In the genomic region with DNA sequence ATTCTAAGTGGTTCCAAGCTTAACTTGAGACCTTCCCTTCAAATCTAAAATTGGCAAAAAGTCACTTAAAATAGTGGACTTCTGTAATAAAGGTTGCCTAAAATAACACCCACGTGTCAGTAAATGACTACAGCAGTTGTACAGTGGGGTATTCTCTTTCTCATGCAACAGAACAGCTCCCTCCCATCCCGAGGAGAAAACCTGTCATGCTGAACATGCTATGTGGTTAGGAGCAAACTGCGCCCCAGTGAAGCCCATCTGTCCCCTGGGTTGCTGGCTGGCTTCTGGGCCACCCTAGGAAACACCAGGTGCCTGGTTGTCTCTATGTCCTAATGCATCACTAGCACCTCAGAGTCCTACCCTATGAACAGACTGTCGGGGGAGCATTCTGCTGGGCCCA, we compare ENCODE assay signal across 17 cellular contexts. TPM values are rescaled to one million over a fixed set of nuclear protein-coding genes. Genes with fewer than 3 reads are reported as not detected.
DNase-seq lines count a peak whose midpoint lies in the region; ATAC-seq lines count a peak whose summit lies in the region.
"Had no signal": no experiment of that assay in that cellular context is flagged by ENCODE, and none has a peak within 500 bp of the region (broad histone marks: within the 10 kb centered on the region; RNA-seq: fewer than 3 reads in every experiment).

No MANE protein-coding gene starts in this region.

- DNase-seq in CD4-positive, alpha-beta memory T cell, result no peak
- no peak for DNase-seq in activated T-helper 2 cell treated with anti-CD3 and anti-CD28 coated beads, Interferon-gamma antibody, Interleukin-2, Interleukin-4, amounts not matched to agents 10 μg/mL and 5 μg/mL and 100 μg/mL, durations not matched to agents 14 hours and 24 hours and 36 hours (ENCODE audit: low spot score)
- DNase-seq in natural killer cell treated with Interleukin-12 subunit alpha and Interleukin-12 subunit beta and Interleukin-15 and Interleukin-18, amount 100 ng/mL, for 72 hours (ENCODE audit: low spot score), result no peak
- DNase-seq in trophoblast cell, result no peak
- DNase-seq in NCI-H1048 (lab: John Stamatoyannopoulos, UW), result no peak
- no peak for DNase-seq in NCI-H1092 (lab: John Stamatoyannopoulos, UW)
- DNase-seq: activated naive CD4-positive, alpha-beta T cell treated with anti-CD3 and anti-CD28 coated beads for 36 hours; dermis blood vessel endothelial cell; KG1; NCI-H1105; stimulated activated CD4-positive, alpha-beta T cell treated with anti-CD3 and anti-CD28 coated beads, Interleukin-2, amount 100 ng/mL, for 48 hours; T-helper 9 cell; uterus had no signal

- H2AFZ ChIP-seq in trophoblast cell (ENCODE audit: insufficient read depth, low read length, poor library complexity), result no peak overlapping the region
- H2AFZ ChIP-seq: parathyroid adenoma had no signal

- no peak overlapping the region for H2BK120ac ChIP-seq in trophoblast cell (ENCODE audit: insufficient read depth, low read length, poor library complexity)

- H3K4me2 ChIP-seq in BLaER1 (peak overlapping the region; percentile 100), trophoblast cell (ENCODE audit: low read length) (no peak overlapping the region)

- H4K20me1 ChIP-seq in BLaER1, result peaks cover 68% of the 10 kb centered on the region

- H3K4me3 Mint-ChIP-seq in CD4-positive, alpha-beta memory T cell, result peak overlapping the region in 7 of 8 donors; percentile 31 to 59 (median 51)
- H3K4me3 Mint-ChIP-seq in activated T-helper 2 cell treated with anti-CD3 and anti-CD28 coated beads, Interferon-gamma antibody, Interleukin-2, Interleukin-4, amounts not matched to agents 10 μg/mL and 5 μg/mL and 100 μg/mL, durations not matched to agents 14 hours and 24 hours and 36 hours (ENCODE audit: low read depth), result peak overlapping the region; percentile 74
- peak overlapping the region; percentile 73 for H3K4me3 Mint-ChIP-seq in natural killer cell treated with Interleukin-12 subunit alpha and Interleukin-12 subunit beta and Interleukin-15 and Interleukin-18, amount 100 ng/mL, for 72 hours

- H3K79me1 ChIP-seq in trophoblast cell (ENCODE audit: low read length), result peaks cover 11% of the 10 kb centered on the region

- H3K4me1 ChIP-seq in BLaER1 (peaks cover 89% of the 10 kb centered on the region), trophoblast cell (ENCODE audit: control insufficient read depth in 1 of 2, insufficient read depth in 2 of 2, low read length in 2 of 2) (peaks cover 8 to 10% of the 10 kb centered on the region in 2 experiments)
- peaks cover 19% of the 10 kb centered on the region for H3K4me1 ChIP-seq in CD4-positive, alpha-beta memory T cell (ENCODE audit: insufficient read depth, low read length)
- H3K4me1 ChIP-seq: parathyroid adenoma, uterus had no signal

- peaks cover 1% of the 10 kb centered on the region for H3K79me2 ChIP-seq in trophoblast cell (ENCODE audit: control insufficient read depth, insufficient read depth, low read length, poor library complexity)
- H3K79me2 ChIP-seq: parathyroid adenoma had no signal

- H2BK12ac ChIP-seq in trophoblast cell (ENCODE audit: low read length), result no peak overlapping the region

- CTCF ChIA-PET in CD4-positive, alpha-beta memory T cell (lab: Charles Lee; ENCODE audit: partially characterized antibody), result no interaction called here

- POLR2A ChIA-PET in CD4-positive, alpha-beta memory T cell (lab: Charles Lee; ENCODE audit: partially characterized antibody), result no interaction called here

- WGBS in trophoblast cell (ENCODE audit: extremely low coverage, insufficient coverage, insufficient read length), result no CpG with 5 or more reads among the region's 4 CpGs

- no peak overlapping the region for H4K12ac ChIP-seq in trophoblast cell (ENCODE audit: low read depth, low read length)

- intact Hi-C loops in CD4-positive, alpha-beta memory T cell (cut with micrococcal nuclease), result no loop called here
- intact Hi-C loops in activated T-helper 2 cell treated with anti-CD3 and anti-CD28 coated beads, Interferon-gamma antibody, Interleukin-2, Interleukin-4, amounts not matched to agents 10 μg/mL and 5 μg/mL and 100 μg/mL, durations not matched to agents 14 hours and 24 hours and 36 hours (cut with micrococcal nuclease), result no loop called here

- H3K9me3 ChIP-seq in BLaER1 (no peaks in the 10 kb centered on the region), trophoblast cell (ENCODE audit: insufficient read depth, low read depth, low read length) (no peaks in the 10 kb centered on the region)
- H3K9me3 ChIP-seq in CD4-positive, alpha-beta memory T cell (ENCODE audit: control insufficient read depth in 1 of 2, low read length in 2 of 2), result no peaks in the 10 kb centered on the region
- H3K9me3 ChIP-seq: breast epithelium, uterus had no signal

- H3K4me3 ChIP-seq in BLaER1 (peak overlapping the region; percentile 80), trophoblast cell (ENCODE audit: low read depth, low read length) (no peak overlapping the region)
- no peak overlapping the region for H3K4me3 ChIP-seq in CD4-positive, alpha-beta memory T cell (ENCODE audit: low read length in 2 of 2)
- H3K4me3 ChIP-seq: breast epithelium, uterus had no signal

- peak overlapping the region; percentile 94 for H3K27ac ChIP-seq in BLaER1
- H3K27ac ChIP-seq in CD4-positive, alpha-beta memory T cell (ENCODE audit: low read depth, low read length), result no peak overlapping the region
- H3K27ac ChIP-seq in trophoblast cell (ENCODE audit: low read depth, low read length), result no peak overlapping the region
- H3K27ac ChIP-seq: breast epithelium, parathyroid adenoma, uterus had no signal

- H3K36me3 Mint-ChIP-seq in CD4-positive, alpha-beta memory T cell, result peaks cover 0 to 27% of the 10 kb centered on the region in 2 donors
- H3K36me3 Mint-ChIP-seq in activated T-helper 2 cell treated with anti-CD3 and anti-CD28 coated beads, Interferon-gamma antibody, Interleukin-2, Interleukin-4, amounts not matched to agents 10 μg/mL and 5 μg/mL and 100 μg/mL, durations not matched to agents 14 hours and 24 hours and 36 hours (ENCODE audit: low read depth), result peaks cover 40% of the 10 kb centered on the region
- no peaks in the 10 kb centered on the region for H3K36me3 Mint-ChIP-seq in natural killer cell treated with Interleukin-12 subunit alpha and Interleukin-12 subunit beta and Interleukin-15 and Interleukin-18, amount 100 ng/mL, for 72 hours

- H3K14ac ChIP-seq in trophoblast cell (ENCODE audit: low read length), result no peak overlapping the region

- no peak overlapping the region for H2AK5ac ChIP-seq in trophoblast cell (ENCODE audit: low read length)

- peaks cover 9 to 37% (median 12%) of the 10 kb centered on the region in 4 donors for H3K4me1 Mint-ChIP-seq in CD4-positive, alpha-beta memory T cell
- peaks cover 9% of the 10 kb centered on the region for H3K4me1 Mint-ChIP-seq in activated T-helper 2 cell treated with anti-CD3 and anti-CD28 coated beads, Interferon-gamma antibody, Interleukin-2, Interleukin-4, amounts not matched to agents 10 μg/mL and 5 μg/mL and 100 μg/mL, durations not matched to agents 14 hours and 24 hours and 36 hours (ENCODE audit: low read depth)
- peaks cover 10 to 30% of the 10 kb centered on the region in 2 donors for H3K4me1 Mint-ChIP-seq in natural killer cell treated with Interleukin-12 subunit alpha and Interleukin-12 subunit beta and Interleukin-15 and Interleukin-18, amount 100 ng/mL, for 72 hours (ENCODE audit: low read depth in 2 of 2)

- H3K27me3 Mint-ChIP-seq in CD4-positive, alpha-beta memory T cell, result no peaks in the 10 kb centered on the region
- H3K27me3 Mint-ChIP-seq in activated T-helper 2 cell treated with anti-CD3 and anti-CD28 coated beads, Interferon-gamma antibody, Interleukin-2, Interleukin-4, amounts not matched to agents 10 μg/mL and 5 μg/mL and 100 μg/mL, durations not matched to agents 14 hours and 24 hours and 36 hours (ENCODE audit: low read depth), result no peaks in the 10 kb centered on the region
- H3K27me3 Mint-ChIP-seq in natural killer cell treated with Interleukin-12 subunit alpha and Interleukin-12 subunit beta and Interleukin-15 and Interleukin-18, amount 100 ng/mL, for 72 hours, result no peaks in the 10 kb centered on the region

- H4K91ac ChIP-seq in trophoblast cell (ENCODE audit: low read depth, low read length), result no peak overlapping the region

- H3K27me3 ChIP-seq in BLaER1, result no peaks in the 10 kb centered on the region
- no peaks in the 10 kb centered on the region for H3K27me3 ChIP-seq in CD4-positive, alpha-beta memory T cell (ENCODE audit: insufficient read depth, low read length)
- no peaks in the 10 kb centered on the region for H3K27me3 ChIP-seq in trophoblast cell (ENCODE audit: insufficient read depth, low read length)
- H3K27me3 ChIP-seq: breast epithelium, uterus had no signal

- peak overlapping the region; percentile 91 for H3K9ac ChIP-seq in BLaER1
- no peak overlapping the region for H3K9ac ChIP-seq in trophoblast cell (ENCODE audit: low read length)
- H3K9ac ChIP-seq: parathyroid adenoma had no signal

- H3K27ac Mint-ChIP-seq in CD4-positive, alpha-beta memory T cell, result peak overlapping the region; percentile 19 to 91 (median 68)
- H3K27ac Mint-ChIP-seq in activated T-helper 2 cell treated with anti-CD3 and anti-CD28 coated beads, Interferon-gamma antibody, Interleukin-2, Interleukin-4, amounts not matched to agents 10 μg/mL and 5 μg/mL and 100 μg/mL, durations not matched to agents 14 hours and 24 hours and 36 hours, result no peak overlapping the region
- H3K27ac Mint-ChIP-seq in natural killer cell treated with Interleukin-12 subunit alpha and Interleukin-12 subunit beta and Interleukin-15 and Interleukin-18, amount 100 ng/mL, for 72 hours, result no peak overlapping the region
- H3K27ac Mint-ChIP-seq: activated naive CD4-positive, alpha-beta T cell treated with anti-CD3 and anti-CD28 coated beads for 36 hours had no signal

- ATAC-seq in natural killer cell treated with Interleukin-12 subunit alpha and Interleukin-12 subunit beta and Interleukin-15 and Interleukin-18, amount 100 ng/mL, for 72 hours, result no peak
- ATAC-seq: left lobe of liver had no signal

- H4K8ac ChIP-seq in trophoblast cell (ENCODE audit: low read depth, low read length), result no peak overlapping the region

- H3K36me3 ChIP-seq in BLaER1 (peaks cover 44% of the 10 kb centered on the region), trophoblast cell (ENCODE audit: control insufficient read depth in 1 of 2, insufficient read depth in 2 of 2, low read length in 2 of 2) (peaks cover 24 to 40% of the 10 kb centered on the region in 2 experiments)
- peaks cover 10% of the 10 kb centered on the region for H3K36me3 ChIP-seq in CD4-positive, alpha-beta memory T cell (ENCODE audit: insufficient read depth, low read length)
- H3K36me3 ChIP-seq: breast epithelium, uterus had no signal

- H3K9me3 Mint-ChIP-seq in CD4-positive, alpha-beta memory T cell, result no peaks in the 10 kb centered on the region
- H3K9me3 Mint-ChIP-seq in activated T-helper 2 cell treated with anti-CD3 and anti-CD28 coated beads, Interferon-gamma antibody, Interleukin-2, Interleukin-4, amounts not matched to agents 10 μg/mL and 5 μg/mL and 100 μg/mL, durations not matched to agents 14 hours and 24 hours and 36 hours, result no peaks in the 10 kb centered on the region
- no peaks in the 10 kb centered on the region for H3K9me3 Mint-ChIP-seq in natural killer cell treated with Interleukin-12 subunit alpha and Interleukin-12 subunit beta and Interleukin-15 and Interleukin-18, amount 100 ng/mL, for 72 hours
- H3K9me3 Mint-ChIP-seq: activated naive CD4-positive, alpha-beta T cell treated with anti-CD3 and anti-CD28 coated beads for 36 hours had no signal

- H3K4ac ChIP-seq in trophoblast cell (ENCODE audit: low read depth, low read length), result no peak overlapping the region

- no peak overlapping the region for H3K18ac ChIP-seq in trophoblast cell (ENCODE audit: low read length)

- no peak overlapping the region for H2BK5ac ChIP-seq in trophoblast cell (ENCODE audit: low read depth, low read length, poor library complexity)

- no peak overlapping the region for H3K23ac ChIP-seq in trophoblast cell (ENCODE audit: low read length)

RNA-seq across cellular contexts. Expression of a gene that starts 2.7 kb away (rescaled TPM):
- total RNA-seq in CD4-positive, alpha-beta memory T cell, result 10 to 100 TPM; 52.0 to 56.7 TPM
- 10 to 100 TPM in 1 of 2 donors, 1 to 10 TPM in 1; 5.4 to 17.4 TPM for polyA plus RNA-seq in CD4-positive, alpha-beta memory T cell
- 38.4 and 38.6 TPM in 2 replicates for total RNA-seq in activated T-helper 2 cell treated with anti-CD3 and anti-CD28 coated beads, Interferon-gamma antibody, Interleukin-2, Interleukin-4, amounts not matched to agents 10 μg/mL and 5 μg/mL and 100 μg/mL, durations not matched to agents 14 hours and 24 hours and 36 hours
- 10 to 100 TPM; 42.3 to 52.9 TPM for total RNA-seq in natural killer cell treated with Interleukin-12 subunit alpha and Interleukin-12 subunit beta and Interleukin-15 and Interleukin-18, amount 100 ng/mL, for 72 hours
- polyA plus RNA-seq in trophoblast cell (2013), result 18.3 and 18.8 TPM in 2 replicates

RNA-seq across cellular contexts. Expression of a gene that starts 49.8 kb away (rescaled TPM):
- 10 to 100 TPM; 49.7 to 56.0 TPM for total RNA-seq in CD4-positive, alpha-beta memory T cell
- polyA plus RNA-seq in CD4-positive, alpha-beta memory T cell, result 10 to 100 TPM in 1 of 2 donors, 1 to 10 TPM in 1; 3.0 to 10.2 TPM
- 44.0 TPM in 2 replicates for total RNA-seq in activated T-helper 2 cell treated with anti-CD3 and anti-CD28 coated beads, Interferon-gamma antibody, Interleukin-2, Interleukin-4, amounts not matched to agents 10 μg/mL and 5 μg/mL and 100 μg/mL, durations not matched to agents 14 hours and 24 hours and 36 hours
- 10 to 100 TPM; 43.4 to 76.5 TPM for total RNA-seq in natural killer cell treated with Interleukin-12 subunit alpha and Interleukin-12 subunit beta and Interleukin-15 and Interleukin-18, amount 100 ng/mL, for 72 hours
- 10.2 and 10.6 TPM in 2 replicates for polyA plus RNA-seq in trophoblast cell (2013)

Comparison
In these comparisons a context has a peak if more than half of its experiments do, and no peak if none do; other contexts are left out.
1. H3K27ac Mint-ChIP-seq: peak in CD4-positive, alpha-beta memory T cell (7 of 7); none in activated T-helper 2 cell treated with anti-CD3 and anti-CD28 coated beads, Interferon-gamma antibody, Interleukin-2, Interleukin-4, amounts not matched to agents 10 μg/mL and 5 μg/mL and 100 μg/mL, durations not matched to agents 14 hours and 24 hours and 36 hours (single experiment) and natural killer cell treated with Interleukin-12 subunit alpha and Interleukin-12 subunit beta and Interleukin-15 and Interleukin-18, amount 100 ng/mL, for 72 hours (0 of 2).
2. Peak in every context shown above with its lines, with median percentiles within 50 percentile points of each other: H3K4me3 Mint-ChIP-seq.